ENCODE assay signal across 1 cellular context in genomic region chr9:3526166-3526902, GRCh38.
TF ChIP-seq lines count a peak whose summit lies in the region.

No MANE protein-coding gene starts in this region.

TF ChIP-seq in GM12878, 131 proteins besides CTCF, POLR2A, EP300 and RAD21 (continued from another document):
- 0 out of 4 replicates have a peak, but pooled peaks of 1 of the 2 experiments have one; percentile 5 for TF ChIP-seq SRF (IDR thresholded peaks at IDR 0.05; ENCODE audit: low read depth in 2 of 2, low read length in 2 of 2)
- TF ChIP-seq PRDM15 (CRISPR knock-in tag; IDR thresholded peaks at IDR 0.05), result peak; percentile 29; the same call in 1 of the 2 replicates
- no peak for TF ChIP-seq NFXL1 (IDR thresholded peaks at IDR 0.05; ENCODE audit: borderline replicate concordance)
